In the genomic region with DNA sequence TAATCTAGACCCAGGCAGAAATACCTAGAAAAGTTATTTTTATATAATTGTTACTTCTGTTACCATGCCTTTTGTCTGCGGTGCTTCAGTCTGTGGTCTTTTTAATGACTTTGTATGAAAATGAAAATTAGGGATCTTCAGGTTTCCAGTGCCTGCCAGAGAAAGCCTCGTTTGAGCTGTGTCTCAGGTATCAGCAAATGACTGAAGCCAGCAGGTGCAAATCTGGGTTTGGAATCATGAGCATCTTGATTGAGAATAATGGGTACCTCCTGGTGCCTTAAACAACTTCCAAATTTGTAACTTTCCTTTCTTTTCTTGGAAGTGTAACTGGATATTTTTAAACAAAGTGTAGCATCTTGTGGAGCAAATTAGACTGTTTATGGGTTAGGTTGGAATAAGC, we compare ENCODE assay signal across 35 cellular contexts.
"Had no signal": no experiment of that assay in that cellular context is flagged by ENCODE, and none has a peak within 500 bp of the region (broad histone marks: within the 10 kb centered on the region; RNA-seq: fewer than 3 reads in every experiment).

No MANE protein-coding gene starts in this region.

- H3K27me3 Mint-ChIP-seq: activated CD4-positive, alpha-beta T cell treated with anti-CD3 and anti-CD28 coated beads, Interleukin-2, amount 10 ng/mL, durations not matched to agents 24 days and 14 days; activated CD8-positive, alpha-beta T cell treated with anti-CD3 and anti-CD28 coated beads for 36 hours; activated naive CD8-positive, alpha-beta T cell; activated naive CD8-positive, alpha-beta T cell treated with anti-CD3 and anti-CD28 coated beads, Interleukin-2, amount 50 U/mL, for 24 hours had no signal

- H3K27ac ChIP-seq: RWPE1, WERI-Rb-1 had no signal

- H3K27ac Mint-ChIP-seq: activated CD4-positive, alpha-beta T cell treated with anti-CD3 and anti-CD28 coated beads, Interleukin-2, amount 10 ng/mL, durations not matched to agents 24 days and 14 days; activated CD8-positive, alpha-beta T cell treated with anti-CD3 and anti-CD28 coated beads for 36 hours; activated naive CD4-positive, alpha-beta T cell treated with anti-CD3 and anti-CD28 coated beads, Interleukin-2, amount 10 ng/mL, durations not matched to agents 7 days and 5 days; activated naive CD8-positive, alpha-beta T cell; activated naive CD8-positive, alpha-beta T cell treated with anti-CD3 and anti-CD28 coated beads, Interleukin-2, amount 50 U/mL, for 24 hours; activated T-helper 1 cell treated with anti-CD3 and anti-CD28 coated beads, Interleukin-12 subunit alpha, Interleukin-12 subunit beta, Interleukin-2, Interleukin-4 antibody, amounts not matched to agents 30 ng/mL and 10 ng/mL and 1 ng/mL, durations not matched to agents 14 hours and 24 hours and 36 hours had no signal

- H3K9me3 Mint-ChIP-seq: activated CD4-positive, alpha-beta T cell treated with anti-CD3 and anti-CD28 coated beads, Interleukin-2, amount 10 ng/mL, durations not matched to agents 24 days and 14 days; activated CD8-positive, alpha-beta T cell treated with anti-CD3 and anti-CD28 coated beads for 36 hours; activated naive CD4-positive, alpha-beta T cell treated with anti-CD3 and anti-CD28 coated beads, Interleukin-2, amount 10 ng/mL, durations not matched to agents 7 days and 5 days; activated naive CD8-positive, alpha-beta T cell treated with anti-CD3 and anti-CD28 coated beads, Interleukin-2, amount 50 U/mL, for 24 hours; activated T-helper 1 cell treated with anti-CD3 and anti-CD28 coated beads, Interleukin-12 subunit alpha, Interleukin-12 subunit beta, Interleukin-2, Interleukin-4 antibody, amounts not matched to agents 30 ng/mL and 10 ng/mL and 1 ng/mL, durations not matched to agents 14 hours and 24 hours and 36 hours; brain had no signal

- H3K4me3 Mint-ChIP-seq: activated CD4-positive, alpha-beta T cell treated with anti-CD3 and anti-CD28 coated beads, Interleukin-2, amount 10 ng/mL, durations not matched to agents 24 days and 14 days; activated CD8-positive, alpha-beta T cell treated with anti-CD3 and anti-CD28 coated beads for 36 hours; activated naive CD4-positive, alpha-beta T cell treated with anti-CD3 and anti-CD28 coated beads, Interleukin-2, amount 10 ng/mL, durations not matched to agents 7 days and 5 days; activated naive CD8-positive, alpha-beta T cell; activated naive CD8-positive, alpha-beta T cell treated with anti-CD3 and anti-CD28 coated beads, Interleukin-2, amount 50 U/mL, for 24 hours; activated T-helper 1 cell treated with anti-CD3 and anti-CD28 coated beads, Interleukin-12 subunit alpha, Interleukin-12 subunit beta, Interleukin-2, Interleukin-4 antibody, amounts not matched to agents 30 ng/mL and 10 ng/mL and 1 ng/mL, durations not matched to agents 14 hours and 24 hours and 36 hours had no signal

- ATAC-seq: activated CD8-positive, alpha-beta T cell treated with anti-CD3 and anti-CD28 coated beads for 36 hours; activated naive CD8-positive, alpha-beta T cell treated with anti-CD3 and anti-CD28 coated beads, Interleukin-2, amount 50 U/mL, for 24 hours; K562; PC-3; Right ventricle myocardium inferior had no signal

- DNase-seq: activated CD4-positive, alpha-beta T cell treated with anti-CD3 and anti-CD28 coated beads, Interleukin-2, amount 10 ng/mL, durations not matched to agents 24 days and 14 days; activated CD4-positive, alpha-beta T cell treated with anti-CD3 and anti-CD28 coated beads, Interleukin-2, amount 50 U/mL, for 4 hours; activated CD8-positive, alpha-beta T cell treated with anti-CD3 and anti-CD28 coated beads for 36 hours; activated gamma-delta T cell treated with Interleukin-2 at 50 U/mL for 16 hours; activated naive CD4-positive, alpha-beta T cell treated with anti-CD3 and anti-CD28 coated beads, Interleukin-2, amount 10 ng/mL, durations not matched to agents 7 days and 5 days; activated naive CD8-positive, alpha-beta T cell treated with anti-CD3 and anti-CD28 coated beads, Interleukin-2, amount 50 U/mL, for 24 hours; activated T-cell treated with anti-CD3 and anti-CD28 coated beads, Interleukin-2, amount 50 U/mL, for 1 hour; anterior cingulate cortex; caudate nucleus; cerebellar nuclear complex; NCI-H1048; NCI-H1105 treated with DMSO at 0.1 percent for 48 hours; NCI-H1436 treated with DMSO at 0.1 percent for 48 hours; NCI-H1694 treated with DMSO at 0.1 percent for 48 hours; NCI-H2029; NCI-H2171; NCI-H2227 treated with DMSO at 0.1 percent for 48 hours; NCI-H446; NCI-H510A treated with DMSO at 0.1 percent for 48 hours; NCI-H526 treated with DMSO at 0.1 percent for 48 hours; NCI-H82; NK-92 treated with Interleukin-12 subunit alpha and Interleukin-12 subunit beta, amount 100 ng/mL, for 24 hours; PC-3; SIG-M5; SW 1271; T-helper 1 cell; T-helper 2 cell; T-helper 9 cell; WERI-Rb-1 had no signal

- H3K4me3 ChIP-seq: K562 had no signal
